ENCODE assay signal across 8 cellular contexts in the genomic region with DNA sequence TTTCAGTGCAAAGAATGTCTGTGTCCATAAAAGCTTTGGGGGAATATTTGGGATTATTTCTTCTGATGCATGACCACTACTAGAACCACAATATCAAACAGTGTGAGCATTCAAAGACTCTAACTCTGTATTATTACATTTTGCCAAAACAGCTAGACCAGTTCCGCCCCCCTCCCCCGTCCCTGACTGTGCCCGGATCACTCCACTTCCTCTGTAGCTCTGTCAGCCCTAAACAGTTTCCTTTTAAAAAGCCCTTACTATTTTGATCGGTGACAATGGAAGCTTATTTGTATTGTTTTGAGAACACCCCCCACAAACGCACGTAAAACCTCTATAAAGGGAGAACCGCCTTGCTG. TPM values are rescaled to one million over a fixed set of nuclear protein-coding genes. Genes with fewer than 3 reads are reported as not detected.
DNase-seq lines count a peak whose midpoint lies in the region; ATAC-seq and TF ChIP-seq lines count a peak whose summit lies in the region.

No MANE protein-coding gene starts in this region.

- POLR2A ChIA-PET in CD8-positive, alpha-beta memory T cell (lab: Charles Lee), result no interaction called here

- H3K36me3 Mint-ChIP-seq in CD8-positive, alpha-beta memory T cell, result peaks cover 0 to 1% (median 0%) of the 10 kb centered on the region in 3 donors

- peak overlapping the region; percentile 79 to 88 (median 83) for H3K4me3 Mint-ChIP-seq in CD8-positive, alpha-beta memory T cell

- no peak for DNase-seq in CD8-positive, alpha-beta memory T cell
- peak; percentile 49 for DNase-seq in NCI-H345 (lab: John Stamatoyannopoulos, UW)
- DNase-seq in brain microvascular endothelial cell, result no peak
- no peak for DNase-seq in left lung
- DNase-seq in hepatic stellate cell (ENCODE audit: low spot score), result no peak

- peaks cover 7 to 14% (median 10%) of the 10 kb centered on the region in 3 donors for H3K4me1 Mint-ChIP-seq in CD8-positive, alpha-beta memory T cell

- in situ Hi-C loops in brain microvascular endothelial cell (cut with HindIII; ENCODE audit: low pct_ligation_motif_present, low sequenced_read_pairs), result loop anchor here (25.0 kb wide), 1 partner anchor 163 kb away; a partner anchor contains a TSS

- H3K9me3 ChIP-seq in CD8-positive, alpha-beta memory T cell (ENCODE audit: low read length), result no peaks in the 10 kb centered on the region
- no peaks in the 10 kb centered on the region for H3K9me3 ChIP-seq in left lung
- H3K9me3 ChIP-seq in thymus (ENCODE audit: control insufficient read depth), result no peaks in the 10 kb centered on the region

- H3K4me1 ChIP-seq in CD8-positive, alpha-beta memory T cell (ENCODE audit: insufficient read depth, low read length), result peaks cover 8% of the 10 kb centered on the region
- peaks cover 10 to 28% of the 10 kb centered on the region in 2 donors for H3K4me1 ChIP-seq in left lung
- peaks cover 5% of the 10 kb centered on the region for H3K4me1 ChIP-seq in thymus (ENCODE audit: control insufficient read depth, insufficient read depth, low read length)

- under 1% methylated on average over 7 of the region's 7 CpGs for WGBS in thymus

- H3K27ac Mint-ChIP-seq in CD8-positive, alpha-beta memory T cell, result peak overlapping the region in 1 of 8 donors; percentile 3

- ATAC-seq in left lung, result peak; percentile 70
- no peak for ATAC-seq in HG03097 (IDR thresholded peaks at IDR 0.05; ENCODE audit: low FRiP score, unreplicated experiment)
- no peak for ATAC-seq in HG03457 (IDR thresholded peaks at IDR 0.05; ENCODE audit: unreplicated experiment)

- TF ChIP-seq CTCF in brain microvascular endothelial cell (IDR thresholded peaks at IDR 0.05; ENCODE audit: low read depth, low read length, missing control alignments), result no peak
- TF ChIP-seq CTCF in left lung (IDR thresholded peaks at IDR 0.05), result no peak

- peaks cover 33 to 60% of the 10 kb centered on the region in 2 donors for H3K27me3 Mint-ChIP-seq in CD8-positive, alpha-beta memory T cell

- CTCF ChIA-PET in CD8-positive, alpha-beta memory T cell (lab: Charles Lee), result interaction anchor here (1.3 to 5.3 kb wide), 2 partner anchors 11 to 154 kb away, joined by 3 to 33 read pairs; no protein-coding TSS in a partner anchor

- intact Hi-C loops in left lung (cut with DNase I), result no loop called here

- H3K9me3 Mint-ChIP-seq in CD8-positive, alpha-beta memory T cell, result no peaks in the 10 kb centered on the region

- H3K27me3 ChIP-seq in CD8-positive, alpha-beta memory T cell (ENCODE audit: insufficient read depth, low read length, poor library complexity, severe bottlenecking), result peaks cover 15% of the 10 kb centered on the region
- H3K27me3 ChIP-seq in brain microvascular endothelial cell (replicated peaks), result peaks cover 16% of the 10 kb centered on the region
- H3K27me3 ChIP-seq in left lung, result peaks cover 20 to 48% of the 10 kb centered on the region in 2 donors
- peaks cover 11% of the 10 kb centered on the region for H3K27me3 ChIP-seq in thymus (ENCODE audit: control insufficient read depth, insufficient read depth)

- peak overlapping the region; percentile 65 for H3K4me3 ChIP-seq in CD8-positive, alpha-beta memory T cell (ENCODE audit: low read length)
- H3K4me3 ChIP-seq in brain microvascular endothelial cell (ENCODE audit: low read depth, low read length) (peak overlapping the region; percentile 35), left lung (peak overlapping the region; percentile 40 to 43), thymus (ENCODE audit: low read length) (peak overlapping the region; percentile 45)

- no peak overlapping the region for H3K27ac ChIP-seq in CD8-positive, alpha-beta memory T cell (ENCODE audit: low read depth, low read length)
- H3K27ac ChIP-seq in brain microvascular endothelial cell, result no peak overlapping the region
- H3K27ac ChIP-seq in left lung, result peak overlapping the region in 1 of 2 donors; percentile 79
- no peak overlapping the region for H3K27ac ChIP-seq in thymus (ENCODE audit: low read depth)

- H3K36me3 ChIP-seq in CD8-positive, alpha-beta memory T cell (ENCODE audit: insufficient read depth, low read length), result no peaks in the 10 kb centered on the region
- H3K36me3 ChIP-seq in brain microvascular endothelial cell (replicated peaks) (no peaks in the 10 kb centered on the region), left lung (no peaks in the 10 kb centered on the region), thymus (ENCODE audit: control insufficient read depth, insufficient read depth) (no peaks in the 10 kb centered on the region)

RNA-seq across cellular contexts. Expression of a gene that starts 36.6 kb away (rescaled TPM):
- total RNA-seq in CD8-positive, alpha-beta memory T cell, result under 1 TPM in 1 of 2 experiments, not detected in 1; 0.04 TPM
- polyA plus RNA-seq in CD8-positive, alpha-beta memory T cell, result 0.31 TPM
- total RNA-seq in left lung, result 10 to 100 TPM in 1 of 2 donors, 1 to 10 TPM in 1; 8.1 to 23.7 TPM
- 1.1 TPM for polyA plus RNA-seq in thymus

Comparison
In these comparisons a context has a peak if more than half of its experiments do, and no peak if none do; other contexts are left out.
1. RNA of a gene that starts 36.6 kb away (total RNA-seq): 8.1 to 23.7 TPM in left lung; 0.04 TPM in CD8-positive, alpha-beta memory T cell; every median in the first group is over 4 times any median in the second.
2. Peak in every context shown above with its lines, with median percentiles within 50 percentile points of each other: H3K4me3 ChIP-seq.